In the genomic region with DNA sequence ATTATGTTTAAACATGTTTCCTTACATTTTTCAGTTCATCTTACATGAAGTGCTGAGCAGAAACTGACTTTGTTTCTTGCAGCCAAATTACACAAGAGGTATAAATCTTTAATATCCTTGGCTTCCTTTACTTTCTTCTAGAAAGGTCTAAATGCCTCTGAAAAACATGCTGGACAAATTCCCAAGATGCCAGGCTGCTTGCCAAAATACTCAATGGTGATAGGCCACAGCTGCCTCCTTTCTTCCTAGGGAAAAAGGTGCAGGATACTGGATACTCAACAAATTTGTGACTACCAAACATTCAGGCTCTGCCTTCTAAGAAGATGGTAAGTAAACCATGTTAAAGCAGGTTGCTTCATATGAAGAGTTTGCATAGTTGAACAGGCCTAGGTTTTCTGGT, we compare ENCODE assay signal across 20 cellular contexts. TPM values are rescaled to one million over a fixed set of nuclear protein-coding genes. Genes with fewer than 3 reads are reported as not detected.
DNase-seq lines count a peak whose midpoint lies in the region; ATAC-seq, FAIRE-seq and TF ChIP-seq lines count a peak whose summit lies in the region.
"Had no signal": no experiment of that assay in that cellular context is flagged by ENCODE, and none has a peak within 500 bp of the region (broad histone marks: within the 10 kb centered on the region; RNA-seq: fewer than 3 reads in every experiment).

No MANE protein-coding gene starts in this region.

- DNase-seq in DMS 273 (lab: John Stamatoyannopoulos, UW; ENCODE audit: unreplicated experiment) (peak; percentile 30), DMS 273 treated with DMSO at 0.1 percent for 48 hours (lab: John Stamatoyannopoulos, UW) (no peak), astrocyte of the spinal cord (ENCODE audit: low read depth, low spot score) (peak; percentile 53), kidney (peak; percentile 66), ureter (ENCODE audit: low spot score) (peak; percentile 78), HepG2 (ENCODE audit: low spot score) (no peak)
- DNase-seq in activated naive CD4-positive, alpha-beta T cell (lab: John Stamatoyannopoulos, UW): no peak
- DNase-seq: activated CD4-positive, alpha-beta memory T cell treated with anti-CD3 and anti-CD28 coated beads, Interleukin-2, amount 10 ng/mL, durations not matched to agents 7 days and 5 days; brain microvascular endothelial cell; CD4-positive, alpha-beta T cell; effector memory CD4-positive, alpha-beta T cell; Kasumi-1; NCI-H1694; NCI-H510A; occipital lobe; stimulated activated CD4-positive, alpha-beta T cell treated with anti-CD3 and anti-CD28 coated beads, Interleukin-12 subunit alpha, Interleukin-12 subunit beta, amount 100 ng/mL, for 4 hours had no signal

- CTCF ChIA-PET in HepG2 (lab: Yijun Ruan, JAX; ENCODE audit: low intra/inter-chr PET ratio, low total read pairs): no interaction called here

- intact Hi-C loops in kidney (cut with DNase I) (no loop called here), HepG2 (cut with micrococcal nuclease; ENCODE audit: unreplicated experiment) (no loop called here)

- H3K36me3 ChIP-seq in kidney (ENCODE audit: control insufficient read depth in 1 of 2, insufficient read depth in 2 of 2, low read length in 2 of 2): no peaks in the 10 kb centered on the region
- no peaks in the 10 kb centered on the region for H3K36me3 ChIP-seq in HepG2 (replicated peaks in 1 of 2; ENCODE audit: control insufficient read depth in 1 of 2, insufficient read depth in 2 of 2, low read length in 2 of 2)
- H3K36me3 ChIP-seq: brain microvascular endothelial cell had no signal

- TF ChIP-seq EP300 in HepG2 (IDR thresholded peaks at IDR 0.05; ENCODE audit: low read depth in 2 of 2, low read length in 2 of 2) (no peak), HepG2 (CRISPR knock-in tag; IDR thresholded peaks at IDR 0.05; ENCODE audit: borderline replicate concordance) (no peak)

- H3K27ac ChIP-seq in kidney (ENCODE audit: low read depth in 2 of 2, low read length in 2 of 2): no peak overlapping the region
- H3K27ac ChIP-seq in HepG2 (ENCODE audit: extremely low read length, insufficient read depth, low read length): no peak overlapping the region
- H3K27ac ChIP-seq: 22Rv1, brain microvascular endothelial cell had no signal

- FAIRE-seq in kidney (lab: Jason Lieb, UNC): no peak
- FAIRE-seq in HepG2 (lab: Jason Lieb, UNC): no peak
- FAIRE-seq: islet of Langerhans, TTC549 had no signal

- no peak for ATAC-seq in GM18498 (IDR thresholded peaks at IDR 0.05; ENCODE audit: unreplicated experiment)
- ATAC-seq in HepG2: no peak

- H3K9me3 ChIP-seq in kidney (ENCODE audit: control insufficient read depth in 1 of 2, low read length in 2 of 2): no peaks in the 10 kb centered on the region
- no peaks in the 10 kb centered on the region for H3K9me3 ChIP-seq in HepG2 (ENCODE audit: low read length)

- H3K9ac ChIP-seq in kidney (ENCODE audit: low read length in 2 of 2) (no peak overlapping the region), HepG2 (ENCODE audit: insufficient read depth, low read depth, low read length) (no peak overlapping the region)

- TF ChIP-seq CTCF in astrocyte of the spinal cord (IDR thresholded peaks at IDR 0.05; ENCODE audit: low read depth, low read length) (no peak), kidney (IDR thresholded peaks at IDR 0.05; ENCODE audit: borderline replicate concordance, extremely low read depth, insufficient read depth) (no peak), HepG2 (CRISPR knock-in tag; IDR thresholded peaks at IDR 0.05) (no peak)

- H3K4me3 ChIP-seq in astrocyte of the spinal cord (ENCODE audit: low read depth, low read length) (no peak overlapping the region), kidney (ENCODE audit: low read length in 2 of 2) (no peak overlapping the region), HepG2 (replicated peaks in 1 of 3; ENCODE audit: insufficient read depth in 1 of 3, low read depth in 2 of 3, low read length in 3 of 3) (no peak overlapping the region)

- no peaks in the 10 kb centered on the region; a peak in 1 of 5 replicates for H3K27me3 ChIP-seq in HepG2 (ENCODE audit: control insufficient read depth in 1 of 2, insufficient read depth in 2 of 2, low read length in 2 of 2)
- H3K27me3 ChIP-seq: brain microvascular endothelial cell had no signal

- no TSS peak for BruUV-seq in HepG2 (replicated peaks; lab: Mats Ljungman, UMichigan)

- no peak for TF ChIP-seq RAD21 in HepG2 (CRISPR knock-in tag; IDR thresholded peaks at IDR 0.05)

- no peak overlapping the region for H2AFZ ChIP-seq in HepG2 (ENCODE audit: low read length)

- TF ChIP-seq POLR2A in HepG2 (IDR thresholded peaks at IDR 0.05; ENCODE audit: insufficient read depth in 1 of 2, low read depth in 2 of 2, low read length in 2 of 2): no peak

- in situ Hi-C loops in astrocyte of the spinal cord (cut with HindIII; ENCODE audit: low sequenced_read_pairs): no loop called here
- in situ Hi-C loops in HepG2 (cut with HindIII; ENCODE audit: extremely low pct_ligation_motif_present, low pct_unique_long_range_greater_than_20kb): no loop called here

- no peaks in the 10 kb centered on the region for H4K20me1 ChIP-seq in HepG2 (ENCODE audit: insufficient read depth, low read length)

- H3K4me1 ChIP-seq in kidney (ENCODE audit: control insufficient read depth in 1 of 2, insufficient read depth in 1 of 2, low read depth in 1 of 2, low read length in 2 of 2) (no peaks in the 10 kb centered on the region), HepG2 (ENCODE audit: insufficient read depth, low read length) (peaks cover 10% of the 10 kb centered on the region; the same call in 1 of the 2 replicates)

- no peak overlapping the region for H3K4me2 ChIP-seq in HepG2 (ENCODE audit: low read depth, low read length)

- POLR2A ChIA-PET in HepG2 (lab: Yijun Ruan, JAX): no interaction called here

- no peaks in the 10 kb centered on the region for H3K79me2 ChIP-seq in HepG2 (ENCODE audit: insufficient read depth, low read length)

TF ChIP-seq in HepG2, 621 proteins besides CTCF, POLR2A, EP300 and RAD21:
- TF ChIP-seq ZFP37 (CRISPR knock-in tag; IDR thresholded peaks at IDR 0.05; ENCODE audit: borderline replicate concordance) (no peak), HMG20B (CRISPR knock-in tag; conservative IDR thresholded peaks at IDR 0.05) (no peak), KLF15 (CRISPR knock-in tag; IDR thresholded peaks at IDR 0.05; ENCODE audit: borderline replicate concordance) (no peak), TP53 (CRISPR knock-in tag; conservative IDR thresholded peaks at IDR 0.05) (no peak)
- TF ChIP-seq, protein P1, sequence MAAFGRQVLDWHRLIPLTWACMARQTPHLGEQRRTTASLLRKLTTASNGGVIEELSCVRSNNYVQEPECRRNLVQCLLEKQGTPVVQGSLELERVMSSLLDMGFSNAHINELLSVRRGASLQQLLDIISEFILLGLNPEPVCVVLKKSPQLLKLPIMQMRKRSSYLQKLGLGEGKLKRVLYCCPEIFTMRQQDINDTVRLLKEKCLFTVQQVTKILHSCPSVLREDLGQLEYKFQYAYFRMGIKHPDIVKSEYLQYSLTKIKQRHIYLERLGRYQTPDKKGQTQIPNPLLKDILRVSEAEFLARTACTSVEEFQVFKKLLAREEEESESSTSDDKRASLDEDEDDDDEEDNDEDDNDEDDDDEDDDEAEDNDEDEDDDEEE (CRISPR knock-in tag; IDR thresholded peaks at IDR 0.05): no peak

RNA-seq across cellular contexts. Expression of gene GYG1, which starts 19.5 kb away (rescaled TPM):
- total RNA-seq in kidney (37.9 TPM), ureter (54.5 TPM), HepG2 (2016; rRNA removed; fragmentation: Illumina TruSeq; extraction: Trizol) (28.1 and 52.1 TPM in 2 replicates)
- polyA plus RNA-seq in kidney (ENCODE audit: insufficient read depth, low read depth, low replicate concordance) (31.3 TPM), HepG2 (2011; rRNA removed) (12.6 and 15.7 TPM in 2 replicates)
- total RNA-seq in HepG2 (2016; cell fraction: cytosol; rRNA removed; fragmentation: Illumina TruSeq; extraction: Trizol; ENCODE audit: low read depth): 29.8 and 30.1 TPM in 2 replicates
- 29.9 and 49.6 TPM in 2 replicates for total RNA-seq in HepG2 (2016; cell fraction: insoluble cytoplasmic fraction; rRNA removed; fragmentation: Illumina TruSeq; extraction: Trizol)
- 48.6 and 49.9 TPM in 2 replicates for total RNA-seq in HepG2 (2016; cell fraction: membrane; rRNA removed; fragmentation: Illumina TruSeq; extraction: Trizol)
- 19.3 and 23.2 TPM in 2 replicates for total RNA-seq in HepG2 (2016; cell fraction: nucleus; rRNA removed; fragmentation: Illumina TruSeq; extraction: Trizol)
- 12.4 and 14.4 TPM in 2 replicates for polyA plus RNA-seq in HepG2 (2011; cell fraction: cytosol; rRNA removed)
- 6.8 and 22.5 TPM in 2 replicates for polyA plus RNA-seq in HepG2 (2011; cell fraction: nucleus; rRNA removed)
- 25.0 and 29.0 TPM in 2 replicates for polyA plus RNA-seq in HepG2 (2012)
- 37.1 and 42.6 TPM in 2 replicates for polyA plus RNA-seq in HepG2 (2016; cell fraction: cytosol; fragmentation: Illumina TruSeq; extraction: Trizol; ENCODE audit: low read depth)
- polyA plus RNA-seq in HepG2 (2016; cell fraction: insoluble cytoplasmic fraction; fragmentation: Illumina TruSeq; extraction: Trizol; ENCODE audit: low read depth): 61.5 and 63.2 TPM in 2 replicates
- polyA plus RNA-seq in HepG2 (2016; cell fraction: membrane; fragmentation: Illumina TruSeq; extraction: Trizol; ENCODE audit: low read depth): 44.2 and 46.2 TPM in 2 replicates
- 28.3 and 28.8 TPM in 2 replicates for polyA plus RNA-seq in HepG2 (2016; cell fraction: nucleus; fragmentation: Illumina TruSeq; extraction: Trizol; ENCODE audit: insufficient read depth, low read depth)
- 20.7 and 24.7 TPM in 2 replicates for polyA minus RNA-seq in HepG2 (2011; rRNA and poly(A)+ RNA removed; ENCODE audit: low replicate concordance)
- polyA minus RNA-seq in HepG2 (2011; cell fraction: cytosol; rRNA and poly(A)+ RNA removed): 20.1 and 21.1 TPM in 2 replicates
- polyA minus RNA-seq in HepG2 (2011; cell fraction: nucleus; rRNA and poly(A)+ RNA removed): 16.4 and 23.9 TPM in 2 replicates

Comparison
In these comparisons a context has a peak if more than half of its experiments do, and no peak if none do; other contexts are left out.
1. DNase-seq: peak in DMS 273 (single experiment), astrocyte of the spinal cord (single experiment), kidney (single experiment) and ureter (single experiment); none in DMS 273 treated with DMSO at 0.1 percent for 48 hours (single experiment), activated naive CD4-positive, alpha-beta T cell (0 of 4) and HepG2 (single experiment).